ENCODE assay signal across 1 cellular context in the genomic region with DNA sequence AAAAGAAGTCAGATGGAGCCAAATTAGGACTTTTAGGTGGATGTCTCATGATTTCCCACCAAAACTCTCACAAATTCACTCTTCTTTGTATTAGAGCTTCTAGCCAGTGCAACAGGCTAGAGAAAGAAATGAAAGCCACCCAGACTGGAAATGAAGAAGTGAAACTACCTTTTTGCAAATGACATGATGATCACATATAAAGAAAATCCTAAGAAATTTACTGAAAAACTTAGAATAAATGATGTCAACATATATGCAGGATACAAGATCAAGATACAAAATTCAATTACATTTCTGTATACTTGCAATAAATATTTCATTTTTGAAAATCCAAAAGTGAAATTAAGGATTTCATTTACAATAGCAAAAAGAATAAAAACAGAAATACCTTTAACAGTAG.
TF ChIP-seq lines count a peak whose summit lies in the region.

No MANE protein-coding gene starts in this region.

TF ChIP-seq in GM12878, 131 proteins besides CTCF, POLR2A, EP300 and RAD21 (continued from another document):
- TF ChIP-seq, protein P1, sequence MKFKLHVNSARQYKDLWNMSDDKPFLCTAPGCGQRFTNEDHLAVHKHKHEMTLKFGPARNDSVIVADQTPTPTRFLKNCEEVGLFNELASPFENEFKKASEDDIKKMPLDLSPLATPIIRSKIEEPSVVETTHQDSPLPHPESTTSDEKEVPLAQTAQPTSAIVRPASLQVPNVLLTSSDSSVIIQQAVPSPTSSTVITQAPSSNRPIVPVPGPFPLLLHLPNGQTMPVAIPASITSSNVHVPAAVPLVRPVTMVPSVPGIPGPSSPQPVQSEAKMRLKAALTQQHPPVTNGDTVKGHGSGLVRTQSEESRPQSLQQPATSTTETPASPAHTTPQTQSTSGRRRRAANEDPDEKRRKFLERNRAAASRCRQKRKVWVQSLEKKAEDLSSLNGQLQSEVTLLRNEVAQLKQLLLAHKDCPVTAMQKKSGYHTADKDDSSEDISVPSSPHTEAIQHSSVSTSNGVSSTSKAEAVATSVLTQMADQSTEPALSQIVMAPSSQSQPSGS (IDR thresholded peaks at IDR 0.05; ENCODE audit: low read length): peak; percentile 59; the same call in 1 of the 2 replicates
- TF ChIP-seq GATAD2B (conservative IDR thresholded peaks at IDR 0.05; ENCODE audit: low read depth): no peak
- TF ChIP-seq, protein P2, sequence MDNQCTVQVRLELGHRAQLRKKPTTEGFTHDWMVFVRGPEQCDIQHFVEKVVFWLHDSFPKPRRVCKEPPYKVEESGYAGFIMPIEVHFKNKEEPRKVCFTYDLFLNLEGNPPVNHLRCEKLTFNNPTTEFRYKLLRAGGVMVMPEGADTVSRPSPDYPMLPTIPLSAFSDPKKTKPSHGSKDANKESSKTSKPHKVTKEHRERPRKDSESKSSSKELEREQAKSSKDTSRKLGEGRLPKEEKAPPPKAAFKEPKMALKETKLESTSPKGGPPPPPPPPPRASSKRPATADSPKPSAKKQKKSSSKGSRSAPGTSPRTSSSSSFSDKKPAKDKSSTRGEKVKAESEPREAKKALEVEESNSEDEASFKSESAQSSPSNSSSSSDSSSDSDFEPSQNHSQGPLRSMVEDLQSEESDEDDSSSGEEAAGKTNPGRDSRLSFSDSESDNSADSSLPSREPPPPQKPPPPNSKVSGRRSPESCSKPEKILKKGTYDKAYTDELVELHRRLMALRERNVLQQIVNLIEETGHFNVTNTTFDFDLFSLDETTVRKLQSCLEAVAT (IDR thresholded peaks at IDR 0.05): no peak
- peak; percentile 35; the same call in 1 of the 2 replicates for TF ChIP-seq IKZF1 (conservative IDR thresholded peaks at IDR 0.05)
- peak; percentile 51; the same call in 1 of the 2 replicates for TF ChIP-seq BCL11A (IDR thresholded peaks at IDR 0.05; ENCODE audit: low read depth, low read length)
- TF ChIP-seq ZZZ3 (IDR thresholded peaks at IDR 0.05; ENCODE audit: control insufficient read depth, insufficient read length, low read depth): no peak
- TF ChIP-seq ASH2L (IDR thresholded peaks at IDR 0.05; ENCODE audit: borderline replicate concordance, low read depth): no peak
- TF ChIP-seq BHLHE40 (IDR thresholded peaks at IDR 0.05; ENCODE audit: borderline replicate concordance in 1 of 2, low read depth in 2 of 2, low read length in 1 of 2): 0 out of 4 replicates have a peak, but pooled peaks of 1 of the 2 experiments have one; percentile 23
- peak; percentile 82; the same call in 1 of the 2 replicates for TF ChIP-seq CHD4 (IDR thresholded peaks at IDR 0.05)
- TF ChIP-seq ZNF24 (IDR thresholded peaks at IDR 0.05): peak; percentile 72
- no peak for TF ChIP-seq KLF5 (IDR thresholded peaks at IDR 0.05; ENCODE audit: partially characterized antibody)
- peak; percentile 70 for TF ChIP-seq DPF2 (IDR thresholded peaks at IDR 0.05)
- no peak for TF ChIP-seq CREB1 (IDR thresholded peaks at IDR 0.05; ENCODE audit: low read depth)
- peak; percentile 89 for TF ChIP-seq ATF7 (IDR thresholded peaks at IDR 0.05; ENCODE audit: low read depth)
- TF ChIP-seq MTA2 (IDR thresholded peaks at IDR 0.05; ENCODE audit: low read depth): peak; percentile 42; the same call in 1 of the 2 replicates
- TF ChIP-seq TAF1 (IDR thresholded peaks at IDR 0.05; ENCODE audit: borderline replicate concordance, low read depth, low read length): no peak
- no peak for TF ChIP-seq CREM (IDR thresholded peaks at IDR 0.05; ENCODE audit: low read depth)
- no peak for TF ChIP-seq SUPT20H (IDR thresholded peaks at IDR 0.05; ENCODE audit: borderline replicate concordance, control insufficient read depth, low read depth, low read length)
- no peak for TF ChIP-seq CBFB (IDR thresholded peaks at IDR 0.05; ENCODE audit: low read depth)
- TF ChIP-seq CBX3 (IDR thresholded peaks at IDR 0.05; ENCODE audit: borderline replicate concordance, low read depth): no peak
- peak; percentile 95 for TF ChIP-seq SPI1 (IDR thresholded peaks at IDR 0.05; ENCODE audit: borderline replicate concordance, insufficient read depth, low read depth, low read length)
- TF ChIP-seq, protein P3, sequence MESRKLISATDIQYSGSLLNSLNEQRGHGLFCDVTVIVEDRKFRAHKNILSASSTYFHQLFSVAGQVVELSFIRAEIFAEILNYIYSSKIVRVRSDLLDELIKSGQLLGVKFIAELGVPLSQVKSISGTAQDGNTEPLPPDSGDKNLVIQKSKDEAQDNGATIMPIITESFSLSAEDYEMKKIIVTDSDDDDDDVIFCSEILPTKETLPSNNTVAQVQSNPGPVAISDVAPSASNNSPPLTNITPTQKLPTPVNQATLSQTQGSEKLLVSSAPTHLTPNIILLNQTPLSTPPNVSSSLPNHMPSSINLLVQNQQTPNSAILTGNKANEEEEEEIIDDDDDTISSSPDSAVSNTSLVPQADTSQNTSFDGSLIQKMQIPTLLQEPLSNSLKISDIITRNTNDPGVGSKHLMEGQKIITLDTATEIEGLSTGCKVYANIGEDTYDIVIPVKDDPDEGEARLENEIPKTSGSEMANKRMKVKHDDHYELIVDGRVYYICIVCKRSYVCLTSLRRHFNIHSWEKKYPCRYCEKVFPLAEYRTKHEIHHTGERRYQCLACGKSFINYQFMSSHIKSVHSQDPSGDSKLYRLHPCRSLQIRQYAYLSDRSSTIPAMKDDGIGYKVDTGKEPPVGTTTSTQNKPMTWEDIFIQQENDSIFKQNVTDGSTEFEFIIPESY (IDR thresholded peaks at IDR 0.05): no peak
- TF ChIP-seq, protein P4, sequence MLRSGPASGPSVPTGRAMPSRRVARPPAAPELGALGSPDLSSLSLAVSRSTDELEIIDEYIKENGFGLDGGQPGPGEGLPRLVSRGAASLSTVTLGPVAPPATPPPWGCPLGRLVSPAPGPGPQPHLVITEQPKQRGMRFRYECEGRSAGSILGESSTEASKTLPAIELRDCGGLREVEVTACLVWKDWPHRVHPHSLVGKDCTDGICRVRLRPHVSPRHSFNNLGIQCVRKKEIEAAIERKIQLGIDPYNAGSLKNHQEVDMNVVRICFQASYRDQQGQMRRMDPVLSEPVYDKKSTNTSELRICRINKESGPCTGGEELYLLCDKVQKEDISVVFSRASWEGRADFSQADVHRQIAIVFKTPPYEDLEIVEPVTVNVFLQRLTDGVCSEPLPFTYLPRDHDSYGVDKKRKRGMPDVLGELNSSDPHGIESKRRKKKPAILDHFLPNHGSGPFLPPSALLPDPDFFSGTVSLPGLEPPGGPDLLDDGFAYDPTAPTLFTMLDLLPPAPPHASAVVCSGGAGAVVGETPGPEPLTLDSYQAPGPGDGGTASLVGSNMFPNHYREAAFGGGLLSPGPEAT (IDR thresholded peaks at IDR 0.05; ENCODE audit: low read depth): peak; percentile 24; the same call in 1 of the 2 replicates
- TF ChIP-seq NFIC (IDR thresholded peaks at IDR 0.05; ENCODE audit: low read depth, low read length): peak; percentile 58; the same call in 1 of the 2 replicates
- TF ChIP-seq ZNF217 (IDR thresholded peaks at IDR 0.05): 0 out of 2 replicates have a peak, but pooled peaks have one; percentile 20
- TF ChIP-seq CHD2 (IDR thresholded peaks at IDR 0.05; ENCODE audit: borderline replicate concordance, low read depth, low read length): no peak
